ENCODE assay signal across 1 cellular context in the genomic region with DNA sequence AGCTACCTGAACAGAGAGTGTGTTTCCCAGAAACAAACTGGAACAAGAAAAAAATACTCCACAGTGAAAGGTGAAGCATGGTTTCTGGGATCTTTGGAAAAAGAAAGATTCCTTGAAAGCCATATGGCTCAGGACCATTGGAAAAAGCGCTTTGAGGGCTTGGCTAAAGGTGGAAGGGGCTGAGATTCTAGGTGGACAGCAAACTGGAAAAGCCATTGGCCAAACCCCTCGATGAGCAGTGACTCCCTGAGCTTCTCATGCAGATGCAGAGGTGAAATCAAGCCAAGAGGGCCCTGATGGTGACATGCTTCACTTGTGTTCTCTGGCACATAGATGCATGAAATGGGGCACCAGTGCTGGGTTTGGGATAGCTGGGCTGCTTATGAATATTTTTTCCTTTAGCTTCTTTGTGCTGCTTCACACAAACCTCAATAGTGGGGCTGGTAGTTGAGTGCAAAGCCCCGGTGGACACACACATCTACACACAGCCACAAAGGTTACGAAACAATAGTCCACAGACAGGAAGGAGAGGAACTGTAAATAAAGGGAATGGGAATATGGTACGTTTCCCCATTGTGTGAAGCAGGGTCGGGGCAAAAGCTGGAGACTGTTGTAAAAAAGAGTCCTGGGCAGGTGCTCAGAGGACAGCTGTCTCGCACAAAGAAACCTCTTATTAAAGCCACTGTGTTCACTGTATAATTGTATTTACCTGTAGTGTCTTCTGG.
TF ChIP-seq lines count a peak whose summit lies in the region.

No MANE protein-coding gene starts in this region.

TF ChIP-seq in GM23338, 12 proteins besides CTCF, POLR2A, EP300 and RAD21 (continued from another document):
- TF ChIP-seq, protein P1, sequence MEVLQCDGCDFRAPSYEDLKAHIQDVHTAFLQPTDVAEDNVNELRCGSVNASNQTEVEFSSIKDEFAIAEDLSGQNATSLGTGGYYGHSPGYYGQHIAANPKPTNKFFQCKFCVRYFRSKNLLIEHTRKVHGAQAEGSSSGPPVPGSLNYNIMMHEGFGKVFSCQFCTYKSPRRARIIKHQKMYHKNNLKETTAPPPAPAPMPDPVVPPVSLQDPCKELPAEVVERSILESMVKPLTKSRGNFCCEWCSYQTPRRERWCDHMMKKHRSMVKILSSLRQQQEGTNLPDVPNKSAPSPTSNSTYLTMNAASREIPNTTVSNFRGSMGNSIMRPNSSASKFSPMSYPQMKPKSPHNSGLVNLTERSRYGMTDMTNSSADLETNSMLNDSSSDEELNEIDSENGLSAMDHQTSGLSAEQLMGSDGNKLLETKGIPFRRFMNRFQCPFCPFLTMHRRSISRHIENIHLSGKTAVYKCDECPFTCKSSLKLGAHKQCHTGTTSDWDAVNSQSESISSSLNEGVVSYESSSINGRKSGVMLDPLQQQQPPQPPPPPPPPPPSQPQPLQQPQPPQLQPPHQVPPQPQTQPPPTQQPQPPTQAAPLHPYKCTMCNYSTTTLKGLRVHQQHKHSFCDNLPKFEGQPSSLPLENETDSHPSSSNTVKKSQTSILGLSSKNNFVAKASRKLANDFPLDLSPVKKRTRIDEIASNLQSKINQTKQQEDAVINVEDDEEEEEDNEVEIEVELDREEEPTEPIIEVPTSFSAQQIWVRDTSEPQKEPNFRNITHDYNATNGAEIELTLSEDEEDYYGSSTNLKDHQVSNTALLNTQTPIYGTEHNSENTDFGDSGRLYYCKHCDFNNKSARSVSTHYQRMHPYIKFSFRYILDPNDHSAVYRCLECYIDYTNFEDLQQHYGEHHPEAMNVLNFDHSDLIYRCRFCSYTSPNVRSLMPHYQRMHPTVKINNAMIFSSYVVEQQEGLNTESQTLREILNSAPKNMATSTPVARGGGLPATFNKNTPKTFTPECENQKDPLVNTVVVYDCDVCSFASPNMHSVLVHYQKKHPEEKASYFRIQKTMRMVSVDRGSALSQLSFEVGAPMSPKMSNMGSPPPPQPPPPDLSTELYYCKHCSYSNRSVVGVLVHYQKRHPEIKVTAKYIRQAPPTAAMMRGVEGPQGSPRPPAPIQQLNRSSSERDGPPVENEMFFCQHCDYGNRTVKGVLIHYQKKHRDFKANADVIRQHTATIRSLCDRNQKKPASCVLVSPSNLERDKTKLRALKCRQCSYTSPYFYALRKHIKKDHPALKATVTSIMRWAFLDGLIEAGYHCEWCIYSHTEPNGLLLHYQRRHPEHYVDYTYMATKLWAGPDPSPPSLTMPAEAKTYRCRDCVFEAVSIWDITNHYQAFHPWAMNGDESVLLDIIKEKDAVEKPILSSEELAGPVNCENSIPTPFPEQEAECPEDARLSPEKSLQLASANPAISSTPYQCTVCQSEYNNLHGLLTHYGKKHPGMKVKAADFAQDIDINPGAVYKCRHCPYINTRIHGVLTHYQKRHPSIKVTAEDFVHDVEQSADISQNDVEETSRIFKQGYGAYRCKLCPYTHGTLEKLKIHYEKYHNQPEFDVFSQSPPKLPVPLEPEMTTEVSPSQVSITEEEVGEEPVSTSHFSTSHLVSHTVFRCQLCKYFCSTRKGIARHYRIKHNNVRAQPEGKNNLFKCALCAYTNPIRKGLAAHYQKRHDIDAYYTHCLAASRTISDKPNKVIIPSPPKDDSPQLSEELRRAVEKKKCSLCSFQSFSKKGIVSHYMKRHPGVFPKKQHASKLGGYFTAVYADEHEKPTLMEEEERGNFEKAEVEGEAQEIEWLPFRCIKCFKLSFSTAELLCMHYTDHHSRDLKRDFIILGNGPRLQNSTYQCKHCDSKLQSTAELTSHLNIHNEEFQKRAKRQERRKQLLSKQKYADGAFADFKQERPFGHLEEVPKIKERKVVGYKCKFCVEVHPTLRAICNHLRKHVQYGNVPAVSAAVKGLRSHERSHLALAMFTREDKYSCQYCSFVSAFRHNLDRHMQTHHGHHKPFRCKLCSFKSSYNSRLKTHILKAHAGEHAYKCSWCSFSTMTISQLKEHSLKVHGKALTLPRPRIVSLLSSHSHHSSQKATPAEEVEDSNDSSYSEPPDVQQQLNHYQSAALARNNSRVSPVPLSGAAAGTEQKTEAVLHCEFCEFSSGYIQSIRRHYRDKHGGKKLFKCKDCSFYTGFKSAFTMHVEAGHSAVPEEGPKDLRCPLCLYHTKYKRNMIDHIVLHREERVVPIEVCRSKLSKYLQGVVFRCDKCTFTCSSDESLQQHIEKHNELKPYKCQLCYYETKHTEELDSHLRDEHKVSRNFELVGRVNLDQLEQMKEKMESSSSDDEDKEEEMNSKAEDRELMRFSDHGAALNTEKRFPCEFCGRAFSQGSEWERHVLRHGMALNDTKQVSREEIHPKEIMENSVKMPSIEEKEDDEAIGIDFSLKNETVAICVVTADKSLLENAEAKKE (CRISPR knock-in tag; IDR thresholded peaks at IDR 0.05), result no peak
- TF ChIP-seq ZNF331 (CRISPR knock-in tag; IDR thresholded peaks at IDR 0.05; ENCODE audit: low read depth) (no peak), CREB1 (CRISPR knock-in tag; IDR thresholded peaks at IDR 0.05; ENCODE audit: low read depth) (no peak), POLR2AphosphoS5 (IDR thresholded peaks at IDR 0.05; ENCODE audit: low read depth) (no peak), JUNB (IDR thresholded peaks at IDR 0.05; ENCODE audit: unreplicated experiment) (no peak), STAT1 (IDR thresholded peaks at IDR 0.05; ENCODE audit: unreplicated experiment) (no peak), NANOG (IDR thresholded peaks at IDR 0.05; ENCODE audit: borderline replicate concordance) (no peak)
- TF ChIP-seq, protein P2, sequence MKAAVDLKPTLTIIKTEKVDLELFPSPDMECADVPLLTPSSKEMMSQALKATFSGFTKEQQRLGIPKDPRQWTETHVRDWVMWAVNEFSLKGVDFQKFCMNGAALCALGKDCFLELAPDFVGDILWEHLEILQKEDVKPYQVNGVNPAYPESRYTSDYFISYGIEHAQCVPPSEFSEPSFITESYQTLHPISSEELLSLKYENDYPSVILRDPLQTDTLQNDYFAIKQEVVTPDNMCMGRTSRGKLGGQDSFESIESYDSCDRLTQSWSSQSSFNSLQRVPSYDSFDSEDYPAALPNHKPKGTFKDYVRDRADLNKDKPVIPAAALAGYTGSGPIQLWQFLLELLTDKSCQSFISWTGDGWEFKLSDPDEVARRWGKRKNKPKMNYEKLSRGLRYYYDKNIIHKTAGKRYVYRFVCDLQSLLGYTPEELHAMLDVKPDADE (IDR thresholded peaks at IDR 0.05), result no peak
